ENCODE assay signal across 8 cellular contexts in genomic region chr18:9913151-9913525, GRCh38. TPM values are rescaled to one million over a fixed set of nuclear protein-coding genes. Genes with fewer than 3 reads are reported as not detected.
DNase-seq lines count a peak whose midpoint lies in the region; ATAC-seq and TF ChIP-seq lines count a peak whose summit lies in the region.

No MANE protein-coding gene starts in this region.

- peaks cover 26% of the 10 kb centered on the region; the same call in 1 of the 2 replicates for H3K79me2 ChIP-seq in H9 (ENCODE audit: insufficient read depth, low read length)

- no peak overlapping the region for H3K4ac ChIP-seq in H9 (ENCODE audit: low read depth, low read length)

- peak overlapping the region; percentile 88 to 92 for H3K4me3 Mint-ChIP-seq in H9

- H2BK5ac ChIP-seq in H9 (ENCODE audit: insufficient read length, low read length): no peak overlapping the region

- no peaks in the 10 kb centered on the region for H3K36me3 Mint-ChIP-seq in H9 (ENCODE audit: insufficient read depth in 1 of 3, low read depth in 3 of 3)

- H3K9me3 Mint-ChIP-seq in H9: 0 out of 5 replicates have a peak, but pooled peaks cover 0 to 3% of the 10 kb centered on the region in 2 experiments

- no peak overlapping the region for H3K56ac ChIP-seq in H9 (ENCODE audit: insufficient read length, low read depth, low read length)

- H2BK12ac ChIP-seq in H9 (ENCODE audit: insufficient read length, low read depth, low read length): no peak overlapping the region

- no peak overlapping the region for H2BK20ac ChIP-seq in H9 (ENCODE audit: low read depth, low read length, poor library complexity, severe bottlenecking)

- H2BK120ac ChIP-seq in H9 (ENCODE audit: low read depth, low read length, poor library complexity, severe bottlenecking): no peak overlapping the region

- no peaks in the 10 kb centered on the region for H3K27me3 ChIP-seq in H9 (ENCODE audit: insufficient read depth, low read length)

- no peak overlapping the region for H3K27ac ChIP-seq in H9 (ENCODE audit: insufficient read length, low read depth, low read length)
- peak overlapping the region; percentile 97 for H3K27ac ChIP-seq in VCaP

- H3K9ac ChIP-seq in H9 (ENCODE audit: extremely low read depth, insufficient read length, low read length): no peak overlapping the region

- no peaks in the 10 kb centered on the region for H3K79me1 ChIP-seq in H9 (ENCODE audit: insufficient read depth, low read depth, low read length, poor library complexity, severe bottlenecking)

- no peak overlapping the region for H2AFZ ChIP-seq in H9 (ENCODE audit: low read length)

- ATAC-seq in Right ventricle myocardium superior (ENCODE audit: poor library complexity) (peak; percentile 6), HG03342 (IDR thresholded peaks at IDR 0.05; ENCODE audit: unreplicated experiment) (no peak), GM19328 (IDR thresholded peaks at IDR 0.05; ENCODE audit: unreplicated experiment) (no peak)

- H3K4me2 ChIP-seq in H9 (ENCODE audit: insufficient read depth, insufficient read length, low read length): peak overlapping the region; percentile 45

- H3K23ac ChIP-seq in H9 (ENCODE audit: insufficient read length, low read depth, low read length): no peak overlapping the region

- WGBS in H9 (ENCODE audit: extremely low coverage, insufficient read length, low lambda C conversion rate): no CpG with 5 or more reads among the region's 12 CpGs

- no peak overlapping the region for H2AK5ac ChIP-seq in H9 (ENCODE audit: insufficient read length, low read length)

- DNase-seq in H9 (no peak), Right ventricle myocardium superior (no peak), skeletal muscle cell (ENCODE audit: low read depth) (no peak), AG08396 (ENCODE audit: low spot score) (no peak), NCI-H1694 treated with DMSO at 0.1 percent for 48 hours (lab: John Stamatoyannopoulos, UW) (no peak)

- H2BK15ac ChIP-seq in H9 (ENCODE audit: low read depth, low read length): no peak overlapping the region

- no peak overlapping the region for H4K8ac ChIP-seq in H9 (replicated peaks; ENCODE audit: insufficient read length, low read depth, low read length)

- intact Hi-C loops in Right ventricle myocardium superior (cut with DNase I): loop anchor here (10.0 kb wide), 1 partner anchor 88 kb away; no protein-coding TSS in a partner anchor

- no peaks in the 10 kb centered on the region; the same call in 1 of the 2 replicates for H3K27me3 Mint-ChIP-seq in H9 (ENCODE audit: low read depth)

- H4K91ac ChIP-seq in H9 (ENCODE audit: insufficient read length, low read depth, low read length): no peak overlapping the region

- H3K27ac Mint-ChIP-seq in H9: peak overlapping the region; percentile 24 to 86 (median 86); a peak in 5 of 7 replicates

- peaks cover 4% of the 10 kb centered on the region for H3K23me2 ChIP-seq in H9 (ENCODE audit: insufficient read length, low read depth, low read length, poor library complexity, severe bottlenecking)

- H3K4me1 Mint-ChIP-seq in H9: peaks cover 25 to 27% of the 10 kb centered on the region in 2 experiments

- no peak overlapping the region for H4K5ac ChIP-seq in H9 (ENCODE audit: insufficient read length, low read depth, low read length)

- H3K4me3 ChIP-seq in skeletal muscle cell (ENCODE audit: low read depth, low read length): peak overlapping the region; percentile 84

- H3T11ph ChIP-seq in H9 (ENCODE audit: low read length): no peak overlapping the region

- H3K18ac ChIP-seq in H9 (ENCODE audit: insufficient read length, low read depth, low read length): no peak overlapping the region

- H3K4me1 ChIP-seq in H9 (ENCODE audit: insufficient read depth, low read length): no peaks in the 10 kb centered on the region; the same call in 1 of the 2 replicates

- no peak overlapping the region for H3K14ac ChIP-seq in H9 (ENCODE audit: insufficient read depth, low read length)

- TF ChIP-seq CTCF in H9 (conservative IDR thresholded peaks at IDR 0.05) (no peak), VCaP (conservative IDR thresholded peaks at IDR 0.05) (no peak)

- no peaks in the 10 kb centered on the region for H3K9me3 ChIP-seq in H9 (ENCODE audit: control insufficient read depth, low read depth, low read length)

- H4K20me1 ChIP-seq in H9 (ENCODE audit: control insufficient read depth, insufficient read depth, insufficient read length): no peaks in the 10 kb centered on the region

RNA-seq across cellular contexts. Expression of gene VAPA, which starts 0.7 kb away (rescaled TPM):
- 126 and 141 TPM in 2 replicates for total RNA-seq in H9 (2021)
- 189 TPM for total RNA-seq in Right ventricle myocardium superior

RNA-seq across cellular contexts. Expression of gene TXNDC2, which starts 27.4 kb away (rescaled TPM):
- total RNA-seq in H9 (2021) (0.28 TPM in 1 of 2 replicates, not detected in the other), Right ventricle myocardium superior (not detected)
